11 cellular contexts compared by ENCODE assay signal in the genomic region with DNA sequence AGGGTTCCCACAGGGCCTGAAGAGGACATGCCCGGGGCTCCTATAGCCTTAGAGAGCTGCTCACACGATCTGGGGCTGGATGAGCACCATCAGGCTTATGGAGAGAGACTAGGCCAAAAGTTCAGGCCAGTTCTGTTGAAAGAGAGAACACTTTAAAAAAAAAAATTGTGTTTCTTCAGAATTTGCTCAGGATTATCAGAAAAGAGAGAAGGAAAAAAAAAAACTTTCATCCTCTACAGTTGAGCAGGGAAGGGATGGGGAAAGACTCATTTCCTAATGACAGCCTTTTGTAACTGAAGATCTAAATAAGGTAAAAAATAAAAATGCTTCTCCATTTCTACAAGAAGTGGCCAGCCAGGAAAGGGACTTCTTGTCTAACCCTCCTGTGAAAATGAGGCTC.
DNase-seq lines count a peak whose midpoint lies in the region; ATAC-seq and TF ChIP-seq lines count a peak whose summit lies in the region.
"Had no signal": no experiment of that assay in that cellular context is flagged by ENCODE, and none has a peak within 500 bp of the region (broad histone marks: within the 10 kb centered on the region; RNA-seq: fewer than 3 reads in every experiment).

No MANE protein-coding gene starts in this region.

- H3K9ac ChIP-seq in adipocyte (ENCODE audit: low read length) (peak overlapping the region; percentile 86), smooth muscle cell (ENCODE audit: low read depth) (peak overlapping the region; percentile 63)
- H3K9ac ChIP-seq: KMS-11 had no signal

- H3K27me3 ChIP-seq in HL-60 (ENCODE audit: insufficient read depth, poor library complexity, severe bottlenecking) = no peaks in the 10 kb centered on the region
- no peaks in the 10 kb centered on the region for H3K27me3 ChIP-seq in adipocyte (replicated peaks; ENCODE audit: control insufficient read depth, insufficient read depth, low read length)
- no peaks in the 10 kb centered on the region for H3K27me3 ChIP-seq in lower lobe of right lung (ENCODE audit: low read depth)
- H3K27me3 ChIP-seq in smooth muscle cell (ENCODE audit: low read depth) = no peaks in the 10 kb centered on the region

- H4K20me1 ChIP-seq in smooth muscle cell (ENCODE audit: low read depth) = no peaks in the 10 kb centered on the region

- H3K36me3 ChIP-seq in adipocyte (ENCODE audit: control insufficient read depth, insufficient read depth, low read length, severe bottlenecking) (no peaks in the 10 kb centered on the region), lower lobe of right lung (no peaks in the 10 kb centered on the region), smooth muscle cell (ENCODE audit: low read depth) (no peaks in the 10 kb centered on the region)

- H3K4me1 ChIP-seq in adipocyte (ENCODE audit: control insufficient read depth, insufficient read depth, low read length) = peaks cover 30% of the 10 kb centered on the region
- H3K4me1 ChIP-seq in lower lobe of right lung = peaks cover 55% of the 10 kb centered on the region
- peaks cover 25% of the 10 kb centered on the region for H3K4me1 ChIP-seq in smooth muscle cell (ENCODE audit: low read depth)

- ATAC-seq in lower lobe of right lung (no peak), GM18519 (IDR thresholded peaks at IDR 0.05; ENCODE audit: low FRiP score, unreplicated experiment) (no peak)
- ATAC-seq: CD8-positive, alpha-beta T cell had no signal

- peak in 1 of 2 experiments; percentile 74 for DNase-seq in HL-60 (ENCODE audit: low read depth in 1 of 2, low spot score in 1 of 2)
- DNase-seq in adipocyte (ENCODE audit: low read depth) = no peak
- no peak for DNase-seq in lower lobe of right lung
- DNase-seq in smooth muscle cell (lab: John Stamatoyannopoulos, UW; ENCODE audit: unreplicated experiment) = no peak
- no peak for DNase-seq in HK-2 (ENCODE audit: unreplicated experiment)
- DNase-seq in anterior cingulate cortex (lab: John Stamatoyannopoulos, UW) = no peak
- DNase-seq in NCI-H1092 treated with DMSO at 0.1 percent for 48 hours (lab: John Stamatoyannopoulos, UW) = no peak
- DNase-seq: CD8-positive, alpha-beta T cell; posterior cingulate gyrus had no signal

- H3F3A ChIP-seq in smooth muscle cell (ENCODE audit: low read depth) = peaks cover 17% of the 10 kb centered on the region

- no peaks in the 10 kb centered on the region for H3K79me2 ChIP-seq in smooth muscle cell (ENCODE audit: low read depth)

- intact Hi-C loops in lower lobe of right lung (cut with DNase I) = no loop called here

- H3K4me3 ChIP-seq in HL-60 (replicated peaks; ENCODE audit: insufficient read depth, low read length) = no peak overlapping the region
- H3K4me3 ChIP-seq in adipocyte (ENCODE audit: low read length) = no peak overlapping the region
- no peak overlapping the region for H3K4me3 ChIP-seq in lower lobe of right lung
- no peak overlapping the region for H3K4me3 ChIP-seq in smooth muscle cell

- H3K9me3 ChIP-seq in adipocyte (ENCODE audit: control insufficient read depth, low read length) = no peaks in the 10 kb centered on the region
- H3K9me3 ChIP-seq in lower lobe of right lung = no peaks in the 10 kb centered on the region
- no peaks in the 10 kb centered on the region for H3K9me3 ChIP-seq in smooth muscle cell (replicated peaks; ENCODE audit: low read depth)

- TF ChIP-seq CTCF in HL-60 (IDR thresholded peaks at IDR 0.05; ENCODE audit: insufficient read depth, low read length) (no peak), lower lobe of right lung (IDR thresholded peaks at IDR 0.05) (no peak), smooth muscle cell (IDR thresholded peaks at IDR 0.05; ENCODE audit: borderline replicate concordance, insufficient read depth, poor library complexity, severe bottlenecking) (no peak)

- WGBS in smooth muscle cell (ENCODE audit: low lambda C conversion rate) = 86% methylated on average over 2 of the region's 2 CpGs

- H3K27ac ChIP-seq in HL-60 (replicated peaks) = peak overlapping the region; percentile 99
- H3K27ac ChIP-seq in lower lobe of right lung = peak overlapping the region; percentile 96
- H3K27ac ChIP-seq in smooth muscle cell (ENCODE audit: low read depth) = peak overlapping the region; percentile 93
- H3K27ac ChIP-seq: KMS-11 had no signal

- peak overlapping the region; percentile 81 for H2AFZ ChIP-seq in smooth muscle cell (ENCODE audit: low read depth)

- H3K4me2 ChIP-seq in smooth muscle cell = no peak overlapping the region
- H3K4me2 ChIP-seq: KMS-11 had no signal
